Comparison of ENCODE assay signal across 8 cellular contexts in genomic region chr14:74085047-74085637, GRCh38. TPM values are rescaled to one million over a fixed set of nuclear protein-coding genes. Genes with fewer than 3 reads are reported as not detected.
DNase-seq lines count a peak whose midpoint lies in the region; ATAC-seq and TF ChIP-seq lines count a peak whose summit lies in the region.

No MANE protein-coding gene starts in this region.

- no peaks in the 10 kb centered on the region for H3K9me3 ChIP-seq in GM23248 (ENCODE audit: low read depth)
- H3K9me3 ChIP-seq in NT2/D1 (ENCODE audit: insufficient read depth, low read length): no peaks in the 10 kb centered on the region

- H3K4me3 Mint-ChIP-seq in brain: peak overlapping the region; percentile 96 to 98 (median 98)
- peak overlapping the region; percentile 93 for H3K4me3 Mint-ChIP-seq in stimulated activated effector memory CD8-positive, alpha-beta T cell treated with anti-CD3 and anti-CD28 coated beads, Interleukin-12 subunit alpha, Interleukin-12 subunit beta, amount 100 ng/mL, for 72 hours

- no peaks in the 10 kb centered on the region for H3K36me3 Mint-ChIP-seq in brain
- H3K36me3 Mint-ChIP-seq in stimulated activated effector memory CD8-positive, alpha-beta T cell treated with anti-CD3 and anti-CD28 coated beads, Interleukin-12 subunit alpha, Interleukin-12 subunit beta, amount 100 ng/mL, for 72 hours: peaks cover 32% of the 10 kb centered on the region

- no peaks in the 10 kb centered on the region for H3K36me3 ChIP-seq in GM23248 (ENCODE audit: low read depth)
- H3K36me3 ChIP-seq in NT2/D1 (ENCODE audit: insufficient read depth, insufficient read length, low read length): no peaks in the 10 kb centered on the region

- in situ Hi-C loops in GM23248 (cut with MboI): no loop called here

- H3K79me2 ChIP-seq in GM23248 (ENCODE audit: insufficient read depth): peaks cover 32% of the 10 kb centered on the region

- ATAC-seq in stimulated activated effector memory CD8-positive, alpha-beta T cell treated with anti-CD3 and anti-CD28 coated beads, Interleukin-12 subunit alpha, Interleukin-12 subunit beta, amount 100 ng/mL, for 72 hours: peak; percentile 34

- H3K4me1 ChIP-seq in GM23248 (ENCODE audit: insufficient read depth) (peaks cover 16% of the 10 kb centered on the region), NT2/D1 (ENCODE audit: insufficient read depth, insufficient read length) (no peaks in the 10 kb centered on the region)

- peak overlapping the region; percentile 85 for H3K4me2 ChIP-seq in GM23248 (ENCODE audit: unreplicated experiment)

- H3F3A ChIP-seq in GM23248 (ENCODE audit: insufficient read depth): no peaks in the 10 kb centered on the region

- H4K20me1 ChIP-seq in GM23248 (ENCODE audit: insufficient read depth): no peaks in the 10 kb centered on the region

- H3K4me3 ChIP-seq in GM23248 (peak overlapping the region; percentile 84), NT2/D1 (ENCODE audit: insufficient read length, low read depth) (peak overlapping the region; percentile 75)

- no peaks in the 10 kb centered on the region for H3K9me2 ChIP-seq in GM23248 (ENCODE audit: insufficient read depth)

- no peaks in the 10 kb centered on the region for H3K9me3 Mint-ChIP-seq in brain
- no peaks in the 10 kb centered on the region for H3K9me3 Mint-ChIP-seq in stimulated activated effector memory CD8-positive, alpha-beta T cell treated with anti-CD3 and anti-CD28 coated beads, Interleukin-12 subunit alpha, Interleukin-12 subunit beta, amount 100 ng/mL, for 72 hours

- H3K4me1 Mint-ChIP-seq in brain: peaks cover 40% of the 10 kb centered on the region
- peaks cover 35% of the 10 kb centered on the region for H3K4me1 Mint-ChIP-seq in stimulated activated effector memory CD8-positive, alpha-beta T cell treated with anti-CD3 and anti-CD28 coated beads, Interleukin-12 subunit alpha, Interleukin-12 subunit beta, amount 100 ng/mL, for 72 hours

- H3K27ac Mint-ChIP-seq in brain: peak overlapping the region; percentile 91 to 96 (median 95)
- peak overlapping the region; percentile 98 for H3K27ac Mint-ChIP-seq in stimulated activated effector memory CD8-positive, alpha-beta T cell treated with anti-CD3 and anti-CD28 coated beads, Interleukin-12 subunit alpha, Interleukin-12 subunit beta, amount 100 ng/mL, for 72 hours

- H3K9ac ChIP-seq in GM23248: peak overlapping the region; percentile 87
- peak overlapping the region; percentile 87 for H3K9ac ChIP-seq in NT2/D1 (ENCODE audit: insufficient read length, low read depth)

- peak overlapping the region; percentile 74 for H3K27ac ChIP-seq in GM23248

- DNase-seq in EL (peak; percentile 61), GM23248 (peak; percentile 80), NT2/D1 (ENCODE audit: low read depth, low spot score) (no peak), kidney glomerular epithelial cell (lab: John Stamatoyannopoulos, UW) (peak; percentile 43), NCI-H1417 treated with DMSO at 0.1 percent for 48 hours (lab: John Stamatoyannopoulos, UW) (no peak), GDM1 (lab: John Stamatoyannopoulos, UW) (no peak)
- no peak for DNase-seq in stimulated activated effector memory CD8-positive, alpha-beta T cell treated with anti-CD3 and anti-CD28 coated beads, Interleukin-12 subunit alpha, Interleukin-12 subunit beta, amount 100 ng/mL, for 72 hours (ENCODE audit: low spot score in 2 of 2)

- TF ChIP-seq CTCF in brain (conservative IDR thresholded peaks at IDR 0.05): no peak

- H3K27me3 Mint-ChIP-seq in brain: peaks cover 13% of the 10 kb centered on the region

- 0 to 2% methylated on average over 26 of the region's 26 CpGs for WGBS in GM23248 (ENCODE audit: low coverage in 1 of 2, low lambda C conversion rate in 2 of 2, missing lambda C conversion rate in 2 of 2), 2 experiments

- H2AFZ ChIP-seq in GM23248: peak overlapping the region; percentile 86

- H3K27me3 ChIP-seq in GM23248 (replicated peaks; ENCODE audit: insufficient read depth): no peaks in the 10 kb centered on the region
- H3K27me3 ChIP-seq in NT2/D1 (ENCODE audit: insufficient read depth, insufficient read length): no peaks in the 10 kb centered on the region

RNA-seq across cellular contexts. Expression of gene LIN52, which starts 0.4 kb away (rescaled TPM):
- 6.7 and 8.0 TPM in 2 replicates for total RNA-seq in GM23248 (2014; rRNA removed; shearing (Covaris generic))
- 8.7 and 8.8 TPM in 2 replicates for polyA plus RNA-seq in GM23248 (2016; fragmentation: Nextera tagmentation; extraction: Ambion mirVana)
- polyA plus RNA-seq in brain (ENCODE audit: insufficient read depth, low read depth, low replicate concordance): 9.0 TPM

RNA-seq across cellular contexts. Expression of gene ALDH6A1, which starts 0.9 kb away (rescaled TPM):
- total RNA-seq in GM23248 (2014; rRNA removed; shearing (Covaris generic)): 13.8 and 19.9 TPM in 2 replicates
- polyA plus RNA-seq in GM23248 (2016; fragmentation: Nextera tagmentation; extraction: Ambion mirVana) (20.8 and 21.0 TPM in 2 replicates), brain (ENCODE audit: insufficient read depth, low read depth, low replicate concordance) (54.6 TPM)

Comparison
In these comparisons a context has a peak if more than half of its experiments do, and no peak if none do; other contexts are left out.
1. DNase-seq: peak in EL (single experiment), GM23248 (single experiment) and kidney glomerular epithelial cell (single experiment); none in NT2/D1 (single experiment), stimulated activated effector memory CD8-positive, alpha-beta T cell treated with anti-CD3 and anti-CD28 coated beads, Interleukin-12 subunit alpha, Interleukin-12 subunit beta, amount 100 ng/mL, for 72 hours (0 of 2), NCI-H1417 treated with DMSO at 0.1 percent for 48 hours (single experiment) and GDM1 (single experiment).